In the genomic region with DNA sequence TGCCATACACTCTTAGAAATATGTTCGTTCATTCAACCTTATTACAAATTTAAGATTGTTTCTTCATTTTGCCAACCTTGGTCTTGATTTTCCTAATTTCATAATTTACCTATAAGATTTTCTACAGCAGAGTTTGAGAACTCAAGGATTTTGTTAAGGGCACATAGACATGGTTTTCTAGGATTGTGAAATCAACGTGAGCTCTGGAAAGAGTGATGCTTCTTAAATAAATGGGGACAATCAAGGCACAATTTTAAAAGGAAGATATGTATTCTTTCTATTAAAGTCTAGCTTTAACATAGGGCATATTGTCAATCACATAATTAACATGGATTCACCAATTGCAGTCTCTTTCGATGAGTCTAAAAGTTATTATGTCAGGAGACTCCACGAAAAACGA, we compare ENCODE assay signal across 1 cellular context.
TF ChIP-seq lines count a peak whose summit lies in the region.

No MANE protein-coding gene starts in this region.

TF ChIP-seq in GM23338, 12 proteins besides CTCF, POLR2A, EP300 and RAD21 (continued from another document):
- no peak for TF ChIP-seq JUNB (IDR thresholded peaks at IDR 0.05; ENCODE audit: unreplicated experiment)
TF ChIP-seq in GM23338: peak in this region for 0.
